21 cellular contexts compared by ENCODE assay signal in genomic region chr3:196506687-196507086, GRCh38. TPM values are rescaled to one million over a fixed set of nuclear protein-coding genes. Genes with fewer than 3 reads are reported as not detected.
"Had no signal": no experiment of that assay in that cellular context is flagged by ENCODE, and none has a peak within 500 bp of the region (broad histone marks: within the 10 kb centered on the region; RNA-seq: fewer than 3 reads in every experiment).

No MANE protein-coding gene starts in this region.

- H3K4me3 Mint-ChIP-seq: naive thymus-derived CD8-positive, alpha-beta T cell had no signal

- H3K36me3 ChIP-seq: ovary had no signal

- DNase-seq: cortex of kidney; dorsolateral prefrontal cortex; effector CD8-positive, alpha-beta T cell; gastrocnemius medialis; heart right ventricle; hypothalamus; kidney glomerular epithelial cell; mammary epithelial cell; mucosa of descending colon; naive thymus-derived CD8-positive, alpha-beta T cell; nucleus accumbens; ovary; right cardiac atrium; stimulated activated CD4-positive, alpha-beta T cell treated with anti-CD3 and anti-CD28 coated beads, Interleukin-2, amount 100 ng/mL, for 48 hours; stimulated activated naive CD4-positive, alpha-beta T cell treated with Interleukin-2 at 50 U/mL for 16 hours; trophoblast cell had no signal

- H3K27ac Mint-ChIP-seq: progenitor cell of endocrine pancreas had no signal

- H3K36me3 Mint-ChIP-seq: naive thymus-derived CD8-positive, alpha-beta T cell had no signal

- H3K27me3 ChIP-seq: dorsolateral prefrontal cortex, esophagus muscularis mucosa, gastrocnemius medialis, heart right ventricle, ovary had no signal

- H3K9me3 ChIP-seq: esophagus muscularis mucosa, ovary had no signal

- H3K4me2 ChIP-seq: smooth muscle cell had no signal

- H3K27ac ChIP-seq: dorsolateral prefrontal cortex, esophagus muscularis mucosa, gastrocnemius medialis, heart right ventricle, ovary had no signal

- H3K4me3 ChIP-seq: dorsolateral prefrontal cortex, esophagus muscularis mucosa, gastrocnemius medialis, heart right ventricle, mucosa of descending colon, ovary, smooth muscle cell had no signal

RNA-seq across cellular contexts. Expression of gene SMCO1, which starts 8.5 kb away (rescaled TPM):
- polyA plus RNA-seq: mammary epithelial cell; naive thymus-derived CD8-positive, alpha-beta T cell; neural cell; ovary; smooth muscle cell; urinary bladder had no signal
